ENCODE assay signal across 9 cellular contexts in the genomic region with DNA sequence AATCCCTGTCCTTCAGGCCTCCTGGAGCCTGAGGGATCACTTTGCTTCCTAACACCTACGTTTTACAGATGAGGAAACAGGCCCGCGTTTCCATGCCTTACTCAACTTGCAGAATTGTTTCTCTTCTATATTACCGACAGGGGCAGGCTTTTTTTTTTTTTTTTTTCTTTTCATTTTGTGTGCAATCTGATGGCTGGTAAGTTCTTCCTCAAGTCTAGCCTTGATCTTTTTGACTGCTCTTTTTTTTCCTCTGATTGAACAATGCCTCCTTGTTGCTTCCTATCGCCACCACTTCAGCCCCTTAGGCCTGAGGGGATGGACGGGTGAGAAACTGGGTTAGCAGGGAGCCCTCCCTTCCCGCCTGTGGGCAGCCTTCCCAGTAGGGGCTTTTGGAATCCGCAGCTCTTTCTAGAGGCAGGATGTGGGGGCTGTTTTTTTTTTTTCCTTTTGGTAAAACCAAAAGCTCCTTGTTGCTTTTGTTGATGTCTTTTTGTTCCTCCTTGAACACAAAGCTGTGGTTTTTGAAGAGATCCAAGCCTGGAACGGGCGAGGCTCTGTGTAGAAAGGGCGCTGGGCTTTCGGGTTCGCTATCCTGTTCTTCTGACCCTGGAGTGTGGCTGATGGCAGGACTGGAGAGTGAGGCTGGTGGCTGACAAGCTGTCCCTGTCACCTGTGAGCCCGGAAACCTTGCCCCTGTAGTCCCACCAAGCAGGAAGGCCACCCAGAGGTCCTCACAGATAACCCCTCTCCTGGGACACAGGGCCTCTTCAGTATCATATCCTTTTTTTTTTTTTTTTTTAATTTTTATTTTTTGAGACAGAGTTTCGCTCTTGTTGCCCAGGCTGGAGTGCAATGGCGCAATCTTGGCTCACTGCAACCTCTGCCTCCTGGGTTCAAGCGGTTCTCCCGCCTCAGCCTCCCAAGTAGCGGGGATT. TPM values are rescaled to one million over a fixed set of nuclear protein-coding genes. Genes with fewer than 3 reads are reported as not detected.
DNase-seq lines count a peak whose midpoint lies in the region; ATAC-seq and TF ChIP-seq lines count a peak whose summit lies in the region.
"Had no signal": no experiment of that assay in that cellular context is flagged by ENCODE, and none has a peak within 500 bp of the region (broad histone marks: within the 10 kb centered on the region; RNA-seq: fewer than 3 reads in every experiment).

No MANE protein-coding gene starts in this region.

- WGBS in heart left ventricle, 4 donors = 32 to 54% (median 48%) methylated on average over 19 of the region's 19 CpGs

- no peak for TF ChIP-seq POLR2A in heart left ventricle (IDR thresholded peaks at IDR 0.05)

- peaks cover 76% of the 10 kb centered on the region for H3K36me3 Mint-ChIP-seq in activated T-helper 2 cell treated with anti-CD3 and anti-CD28 coated beads, Interferon-gamma antibody, Interleukin-2, Interleukin-4, amounts not matched to agents 10 μg/mL and 5 μg/mL and 100 μg/mL, durations not matched to agents 14 hours and 24 hours and 36 hours (ENCODE audit: low read depth)

- H3K4me3 Mint-ChIP-seq in activated T-helper 2 cell treated with anti-CD3 and anti-CD28 coated beads, Interferon-gamma antibody, Interleukin-2, Interleukin-4, amounts not matched to agents 10 μg/mL and 5 μg/mL and 100 μg/mL, durations not matched to agents 14 hours and 24 hours and 36 hours (ENCODE audit: low read depth) = peak overlapping the region; percentile 55

- H3K4me1 Mint-ChIP-seq in activated T-helper 2 cell treated with anti-CD3 and anti-CD28 coated beads, Interferon-gamma antibody, Interleukin-2, Interleukin-4, amounts not matched to agents 10 μg/mL and 5 μg/mL and 100 μg/mL, durations not matched to agents 14 hours and 24 hours and 36 hours (ENCODE audit: low read depth) = peaks cover 66% of the 10 kb centered on the region

- peak overlapping the region; percentile 66 for H3K27ac Mint-ChIP-seq in activated T-helper 2 cell treated with anti-CD3 and anti-CD28 coated beads, Interferon-gamma antibody, Interleukin-2, Interleukin-4, amounts not matched to agents 10 μg/mL and 5 μg/mL and 100 μg/mL, durations not matched to agents 14 hours and 24 hours and 36 hours

- ATAC-seq in heart left ventricle (peak in 1 of 4 donors; percentile 38), GM21825 (IDR thresholded peaks at IDR 0.05; ENCODE audit: unreplicated experiment) (no peak)

- peaks cover 0 to 79% (median 33%) of the 10 kb centered on the region in 9 donors for H3K36me3 ChIP-seq in heart left ventricle
- peaks cover 0 to 9% (median 2%) of the 10 kb centered on the region in 3 donors for H3K36me3 ChIP-seq in skeletal muscle tissue (ENCODE audit: control insufficient read depth in 3 of 3, insufficient read depth in 3 of 3, low read length in 3 of 3)

- no peaks in the 10 kb centered on the region for H3K9me3 Mint-ChIP-seq in activated T-helper 2 cell treated with anti-CD3 and anti-CD28 coated beads, Interferon-gamma antibody, Interleukin-2, Interleukin-4, amounts not matched to agents 10 μg/mL and 5 μg/mL and 100 μg/mL, durations not matched to agents 14 hours and 24 hours and 36 hours

- H3K27ac ChIP-seq in HL-60 (replicated peaks) (peak overlapping the region; percentile 41; the same call in 1 of the 2 replicates), heart left ventricle (peak overlapping the region; percentile 21 to 87 (median 68)), skeletal muscle tissue (ENCODE audit: low read depth, low read length) (peak overlapping the region; percentile 47)

- peak overlapping the region in 2 of 3 donors; percentile 38 to 51 for H3K9ac ChIP-seq in skeletal muscle tissue (ENCODE audit: low read depth in 1 of 3, low read length in 3 of 3)

- H3K4me1 ChIP-seq in heart left ventricle = peaks cover 15 to 90% (median 83%) of the 10 kb centered on the region in 12 donors
- H3K4me1 ChIP-seq in skeletal muscle tissue (ENCODE audit: control insufficient read depth in 3 of 3, insufficient read depth in 3 of 3, low read length in 3 of 3) = peaks cover 63 to 74% (median 67%) of the 10 kb centered on the region in 3 donors

- no peak overlapping the region for H3K4me3 ChIP-seq in HL-60 (replicated peaks; ENCODE audit: insufficient read depth, low read length)
- peak overlapping the region in 6 of 12 donors; percentile 7 to 27 (median 15) for H3K4me3 ChIP-seq in heart left ventricle
- H3K4me3 ChIP-seq in skeletal muscle tissue (ENCODE audit: low read length in 3 of 3) = no peak overlapping the region

- no peaks in the 10 kb centered on the region for H3K27me3 Mint-ChIP-seq in activated T-helper 2 cell treated with anti-CD3 and anti-CD28 coated beads, Interferon-gamma antibody, Interleukin-2, Interleukin-4, amounts not matched to agents 10 μg/mL and 5 μg/mL and 100 μg/mL, durations not matched to agents 14 hours and 24 hours and 36 hours (ENCODE audit: low read depth)

- DNase-seq in HL-60 (ENCODE audit: low read depth in 1 of 2, low spot score in 1 of 2) (no peak), heart left ventricle (peak in 1 of 5 donors; percentile 69), GM19238 (ENCODE audit: insufficient read length, low spot score) (no peak), kidney tubule cell (ENCODE audit: low spot score) (no peak)
- no peak for DNase-seq in activated T-helper 2 cell treated with anti-CD3 and anti-CD28 coated beads, Interferon-gamma antibody, Interleukin-2, Interleukin-4, amounts not matched to agents 10 μg/mL and 5 μg/mL and 100 μg/mL, durations not matched to agents 14 hours and 24 hours and 36 hours (ENCODE audit: low spot score)
- DNase-seq in stimulated activated naive CD4-positive, alpha-beta T cell treated with Interleukin-2 at 50 U/mL for 16 hours (lab: John Stamatoyannopoulos, UW) = no peak
- DNase-seq: stimulated activated CD8-positive, alpha-beta memory T cell treated with anti-CD3 and anti-CD28 coated beads, Interleukin-4, amount 100 ng/mL, for 48 hours had no signal

- no peaks in the 10 kb centered on the region for H3K9me3 ChIP-seq in heart left ventricle
- no peaks in the 10 kb centered on the region for H3K9me3 ChIP-seq in skeletal muscle tissue (ENCODE audit: control insufficient read depth in 3 of 3, low read length in 3 of 3)

- TF ChIP-seq CTCF in HL-60 (IDR thresholded peaks at IDR 0.05; ENCODE audit: insufficient read depth, low read length) (no peak), heart left ventricle (IDR thresholded peaks at IDR 0.05) (no peak)

- H3K27me3 ChIP-seq in HL-60 (ENCODE audit: insufficient read depth, poor library complexity, severe bottlenecking) = no peaks in the 10 kb centered on the region
- no peaks in the 10 kb centered on the region for H3K27me3 ChIP-seq in heart left ventricle
- no peaks in the 10 kb centered on the region for H3K27me3 ChIP-seq in skeletal muscle tissue (ENCODE audit: control insufficient read depth in 3 of 3, insufficient read depth in 3 of 3, low read length in 3 of 3)

- intact Hi-C loops in activated T-helper 2 cell treated with anti-CD3 and anti-CD28 coated beads, Interferon-gamma antibody, Interleukin-2, Interleukin-4, amounts not matched to agents 10 μg/mL and 5 μg/mL and 100 μg/mL, durations not matched to agents 14 hours and 24 hours and 36 hours (cut with micrococcal nuclease) = loop anchor here (1.0 kb wide), 1 partner anchor 7 kb away; no protein-coding TSS in a partner anchor
- intact Hi-C loops in heart left ventricle (cut with DNase I) = loop anchor here in 1 of 10 donors (5.0 kb wide), 1 partner anchor 38 kb away; no protein-coding TSS in a partner anchor

RNA-seq across cellular contexts. Expression of gene LASP1, which starts 14.0 kb away (rescaled TPM):
- 151 and 156 TPM in 2 replicates for total RNA-seq in activated T-helper 2 cell treated with anti-CD3 and anti-CD28 coated beads, Interferon-gamma antibody, Interleukin-2, Interleukin-4, amounts not matched to agents 10 μg/mL and 5 μg/mL and 100 μg/mL, durations not matched to agents 14 hours and 24 hours and 36 hours
- total RNA-seq in heart left ventricle (10 to 100 TPM; 23.2 to 88.2 (median 26.7) TPM), skeletal muscle tissue (37.1 TPM)
- polyA plus RNA-seq in heart left ventricle = 10 to 100 TPM; 18.2 to 29.2 TPM

RNA-seq across cellular contexts. Expression of gene RPL23, which starts 30.3 kb away (rescaled TPM):
- 1,775 and 1,796 TPM in 2 replicates for total RNA-seq in activated T-helper 2 cell treated with anti-CD3 and anti-CD28 coated beads, Interferon-gamma antibody, Interleukin-2, Interleukin-4, amounts not matched to agents 10 μg/mL and 5 μg/mL and 100 μg/mL, durations not matched to agents 14 hours and 24 hours and 36 hours
- total RNA-seq in heart left ventricle (1,000 to 10,000 TPM in 1 of 9 donors, 100 to 1,000 TPM in 8; 698 to 1,018 (median 826) TPM), skeletal muscle tissue (2,779 TPM)
- 1,000 to 10,000 TPM; 1,964 to 2,300 TPM for polyA plus RNA-seq in heart left ventricle

RNA-seq across cellular contexts. Expression of gene CWC25, which starts 58.7 kb away (rescaled TPM):
- total RNA-seq in activated T-helper 2 cell treated with anti-CD3 and anti-CD28 coated beads, Interferon-gamma antibody, Interleukin-2, Interleukin-4, amounts not matched to agents 10 μg/mL and 5 μg/mL and 100 μg/mL, durations not matched to agents 14 hours and 24 hours and 36 hours = 23.0 and 26.4 TPM in 2 replicates
- total RNA-seq in heart left ventricle (10 to 100 TPM in 2 of 9 donors, 1 to 10 TPM in 7; 6.7 to 11.1 (median 8.3) TPM), skeletal muscle tissue (12.0 TPM)
- 10 to 100 TPM in 1 of 2 donors, 1 to 10 TPM in 1; 9.7 to 10.9 TPM for polyA plus RNA-seq in heart left ventricle
